Comparison of ENCODE assay signal across 1 cellular context in the genomic region with DNA sequence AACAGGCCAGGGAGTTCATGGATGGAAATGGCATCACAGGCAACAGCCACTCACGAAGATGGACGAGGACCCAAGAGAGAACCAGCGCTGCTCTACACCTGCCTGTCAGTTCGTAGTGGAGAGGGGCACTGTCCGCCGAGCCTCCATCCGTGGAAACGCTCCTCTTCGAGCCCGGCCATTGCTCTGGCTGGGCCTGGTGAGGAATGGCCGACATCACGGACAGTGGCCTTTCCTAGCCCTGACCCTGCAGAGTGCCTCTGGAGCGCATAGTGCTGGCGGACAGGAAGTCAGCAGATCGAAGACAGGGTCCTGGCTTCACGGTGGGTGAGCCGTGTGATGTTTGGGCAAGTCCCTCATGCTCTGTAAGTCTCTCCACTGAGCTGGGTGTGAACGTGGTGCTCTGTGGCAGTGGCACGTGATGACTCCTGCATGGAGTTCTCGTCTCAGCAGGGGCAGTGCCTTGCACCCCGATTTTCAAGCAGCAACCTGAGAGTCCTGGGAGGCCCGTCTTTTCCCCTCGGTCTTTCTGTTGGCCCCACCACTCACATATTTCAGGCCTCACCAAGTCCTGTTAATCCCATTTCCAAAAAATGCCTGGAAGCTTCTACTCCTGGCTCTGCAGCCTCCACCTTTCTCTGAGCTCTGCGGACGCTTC.
TF ChIP-seq lines count a peak whose summit lies in the region.

No MANE protein-coding gene starts in this region.

TF ChIP-seq in SK-N-SH, 30 proteins besides CTCF, POLR2A, EP300 and RAD21 (continued from another document):
- TF ChIP-seq ZBTB33 (IDR thresholded peaks at IDR 0.05; ENCODE audit: borderline replicate concordance, low read depth): no peak
- no peak for TF ChIP-seq MAX (IDR thresholded peaks at IDR 0.05; ENCODE audit: low read depth)
- TF ChIP-seq MEF2A (IDR thresholded peaks at IDR 0.05; ENCODE audit: borderline replicate concordance, low read depth): no peak
TF ChIP-seq in SK-N-SH: peak in this region for 0.
